Comparison of ENCODE assay signal across 8 cellular contexts in the genomic region with DNA sequence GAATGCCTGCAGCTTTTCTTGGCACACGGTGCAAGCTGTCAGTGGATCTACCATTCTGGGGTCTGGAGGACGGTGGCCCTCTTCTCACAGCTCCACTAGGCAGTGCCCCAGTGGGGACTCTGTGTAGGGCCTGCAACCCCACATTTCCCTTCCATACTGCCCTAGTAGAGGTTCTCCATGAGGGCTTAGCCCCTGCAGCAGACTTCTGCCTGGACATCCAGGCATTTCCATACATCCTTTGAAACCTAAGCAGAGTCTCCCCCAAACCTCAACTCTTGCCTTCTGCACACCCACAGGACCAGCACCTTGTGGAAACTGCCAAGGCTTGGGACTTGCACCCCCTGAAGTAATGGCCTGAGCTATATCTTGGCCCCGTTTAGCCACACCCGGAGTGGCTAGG.
DNase-seq lines count a peak whose midpoint lies in the region; ATAC-seq, FAIRE-seq and TF ChIP-seq lines count a peak whose summit lies in the region.
"Not testable (repeated sequence)": the region's sequence is repeated elsewhere in the genome, so short reads cannot be mapped to it uniquely, and the experiment has no call there.

No MANE protein-coding gene starts in this region.

- FAIRE-seq in K562 (lab: Jason Lieb, UNC): not testable (repeated sequence)

- not testable (repeated sequence) for H3K9me3 Mint-ChIP-seq in endothelial cell (ENCODE audit: unreplicated experiment)

- peaks cover 41% of the 10 kb centered on the region for H3K36me3 Mint-ChIP-seq in endothelial cell (ENCODE audit: low read depth, unreplicated experiment)

- TF ChIP-seq RAD21 in IMR-90 (IDR thresholded peaks at IDR 0.05; ENCODE audit: low read length); K562 (CRISPR knock-in tag; conservative IDR thresholded peaks at IDR 0.05 in 1 of 2, IDR thresholded peaks at IDR 0.05 in 1 of 2): not testable (repeated sequence)

- not testable (repeated sequence) for H3K23ac ChIP-seq in IMR-90 (ENCODE audit: low read depth, low read length)

- dilution Hi-C loops in IMR-90 (cut with HindIII; ENCODE audit: low sequenced_read_pairs, unreplicated experiment): not testable (repeated sequence)

- H3K4ac ChIP-seq in IMR-90 (ENCODE audit: low read depth, low read length): not testable (repeated sequence)

- not testable (repeated sequence) for H3K9ac ChIP-seq in BLaER1; IMR-90 (ENCODE audit: low read depth, low read length); K562 (ENCODE audit: insufficient read depth in 1 of 2, low read depth in 2 of 2, low read length in 2 of 2)

- not testable (repeated sequence) for H3K4me1 ChIP-seq in BLaER1; HEK293 (ENCODE audit: control insufficient read depth, insufficient read depth, low read length); IMR-90 (ENCODE audit: control insufficient read depth, insufficient read depth, low read length); OCI-LY7 (ENCODE audit: insufficient read depth, low read length, poor library complexity, severe bottlenecking); K562 (replicated peaks in 1 of 2; ENCODE audit: control insufficient read depth in 2 of 2, insufficient read depth in 2 of 2, low read length in 2 of 2); upper lobe of right lung

- H2AFZ ChIP-seq in IMR-90 (replicated peaks; ENCODE audit: low read length, poor library complexity): peak overlapping the region; percentile 39
- not testable (repeated sequence) for H2AFZ ChIP-seq in OCI-LY7 (ENCODE audit: low read length); K562 (ENCODE audit: low read depth, low read length)

- H2AK9ac ChIP-seq in IMR-90 (replicated peaks; ENCODE audit: low read depth, low read length, poor library complexity): not testable (repeated sequence)

- H3K4me2 ChIP-seq in BLaER1; IMR-90 (ENCODE audit: low read depth, low read length); OCI-LY7 (ENCODE audit: low read length); K562 (ENCODE audit: insufficient read depth, low read length): not testable (repeated sequence)

- H2BK120ac ChIP-seq in IMR-90 (ENCODE audit: low read depth, low read length): not testable (repeated sequence)

- H3K4me3 ChIP-seq in BLaER1: peak overlapping the region; percentile 6
- H3K4me3 ChIP-seq in HEK293 (ENCODE audit: low read depth, low read length); IMR-90 (ENCODE audit: insufficient read depth, low read depth, low read length); OCI-LY7 (ENCODE audit: low read depth, low read length, poor library complexity, severe bottlenecking); K562; upper lobe of right lung: not testable (repeated sequence)

- not testable (repeated sequence) for H3K27me3 Mint-ChIP-seq in endothelial cell (ENCODE audit: unreplicated experiment)

- TF ChIP-seq POLR2A in IMR-90 (IDR thresholded peaks at IDR 0.05; ENCODE audit: low read depth, low read length); K562 (conservative IDR thresholded peaks at IDR 0.05): not testable (repeated sequence)

- H3K4me3 Mint-ChIP-seq in endothelial cell (ENCODE audit: unreplicated experiment): peak overlapping the region; percentile 79

- not testable (repeated sequence) for H4K91ac ChIP-seq in IMR-90 (ENCODE audit: insufficient read depth, low read depth, low read length)

- not testable (repeated sequence) for H3K9me1 ChIP-seq in IMR-90 (ENCODE audit: insufficient read depth, low read length); K562 (ENCODE audit: control insufficient read depth, insufficient read depth, low read length)

- H3K79me2 ChIP-seq in OCI-LY7 (ENCODE audit: insufficient read depth, low read depth, low read length); K562 (ENCODE audit: control insufficient read depth, insufficient read depth, low read length): not testable (repeated sequence)

- intact Hi-C loops in IMR-90 (cut with micrococcal nuclease); K562 (cut with micrococcal nuclease); upper lobe of right lung (cut with DNase I): not testable (repeated sequence)
- intact Hi-C loops in OCI-LY7 (cut with micrococcal nuclease; ENCODE audit: unreplicated experiment): loop anchor here (5.0 kb wide), 1 partner anchor 36 kb away; no protein-coding TSS in a partner anchor

- H3K4me1 Mint-ChIP-seq in endothelial cell (ENCODE audit: unreplicated experiment): not testable (repeated sequence)

- H3K36me3 ChIP-seq in BLaER1 (peaks cover 84% of the 10 kb centered on the region), HEK293 (ENCODE audit: control insufficient read depth in 2 of 2, insufficient read depth in 1 of 2, low read length in 2 of 2) (peaks cover 12 to 74% of the 10 kb centered on the region in 2 experiments), IMR-90 (ENCODE audit: control insufficient read depth, insufficient read depth, low read length) (peaks cover 34% of the 10 kb centered on the region), OCI-LY7 (ENCODE audit: insufficient read depth, low read length) (peaks cover 97% of the 10 kb centered on the region), K562 (ENCODE audit: control insufficient read depth, insufficient read depth, low read length) (peaks cover 45% of the 10 kb centered on the region; the same call in 1 of the 3 replicates), upper lobe of right lung (peaks cover 63% of the 10 kb centered on the region)

- not testable (repeated sequence) for DNase-seq in IMR-90; RWPE1 (ENCODE audit: low spot score); K562 (ENCODE audit: extremely low read depth in 1 of 4, low spot score in 3 of 4); endothelial cell (ENCODE audit: low spot score); upper lobe of right lung
- DNase-seq in OCI-LY7 (ENCODE audit: low spot score): peak; percentile 11

- not testable (repeated sequence) for H2BK20ac ChIP-seq in IMR-90 (ENCODE audit: low read depth, low read length)

- H3K27me3 ChIP-seq in BLaER1; IMR-90 (ENCODE audit: control insufficient read depth, insufficient read depth, low read length); K562 (ENCODE audit: control insufficient read depth in 2 of 2, insufficient read depth in 2 of 2, low read length in 2 of 2); upper lobe of right lung: not testable (repeated sequence)

- not testable (repeated sequence) for ATAC-seq in IMR-90 (ENCODE audit: low read depth); K562
- peak; percentile 32 for ATAC-seq in upper lobe of right lung

- not testable (repeated sequence) for BruUV-seq in IMR-90 (replicated peaks; lab: Mats Ljungman, UMichigan); OCI-LY7 (replicated peaks; lab: Mats Ljungman, UMichigan); K562 (replicated peaks; lab: Mats Ljungman, UMichigan)

- not testable (repeated sequence) for H4K20me1 ChIP-seq in BLaER1; IMR-90 (ENCODE audit: insufficient read depth, low read length); OCI-LY7 (ENCODE audit: insufficient read depth, low read length); K562 (replicated peaks; ENCODE audit: control insufficient read depth, insufficient read depth, low read length)

- in situ Hi-C loops in IMR-90 (cut with MboI; ENCODE audit: low sequenced_read_pairs); K562 (cut with MboI): not testable (repeated sequence)

- not testable (repeated sequence) for H3K18ac ChIP-seq in IMR-90 (ENCODE audit: low read depth, low read length)

- not testable (repeated sequence) for H3K56ac ChIP-seq in IMR-90 (ENCODE audit: extremely low read depth, insufficient read depth, low read length)

- CTCF ChIA-PET in HEK293 (lab: Yijun Ruan, JAX); IMR-90 (lab: Yijun Ruan, JAX); OCI-LY7 (lab: Charles Lee; ENCODE audit: unreplicated experiment); K562 (lab: Yijun Ruan, JAX; ENCODE audit: low intra/inter-chr PET ratio): not testable (repeated sequence)
- CTCF ChIA-PET in RWPE1 (lab: Yijun Ruan, JAX): interaction anchor here (0.6 kb wide), 1 partner anchor 11 kb away, joined by 3 read pairs; no protein-coding TSS in a partner anchor

- POLR2A ChIA-PET in HEK293 (lab: Yijun Ruan, JAX); IMR-90 (lab: Charles Lee; ENCODE audit: unreplicated experiment); OCI-LY7 (lab: Charles Lee); RWPE1 (lab: Yijun Ruan, JAX; ENCODE audit: low non-redundant PET); K562 (lab: Yijun Ruan, JAX): not testable (repeated sequence)

- H2BK15ac ChIP-seq in IMR-90 (ENCODE audit: low read depth, low read length): not testable (repeated sequence)

- not testable (repeated sequence) for H2AK5ac ChIP-seq in IMR-90 (ENCODE audit: low read depth, low read length)

- H3K9me2 ChIP-seq in OCI-LY7 (ENCODE audit: insufficient read depth, low read length): not testable (repeated sequence)

- H3K27ac ChIP-seq in BLaER1; HEK293 (ENCODE audit: extremely low read depth, low read depth, low read length); IMR-90 (ENCODE audit: insufficient read depth, low read length); OCI-LY7 (ENCODE audit: low read depth, low read length, poor library complexity, severe bottlenecking); K562 (ENCODE audit: extremely low read depth, low read depth, low read length); upper lobe of right lung: not testable (repeated sequence)
- H3K27ac ChIP-seq in RWPE1: peak overlapping the region; percentile 36

- not testable (repeated sequence) for H3K14ac ChIP-seq in IMR-90 (replicated peaks; ENCODE audit: low read depth, low read length)

- WGBS in IMR-90 (ENCODE audit: extremely low coverage in 2 of 2, insufficient read length in 1 of 2), 2 experiments: 100% methylated on average over 2 of the region's 4 CpGs; no CpG with 5 or more reads in 1 of the 2 experiments
- WGBS in K562 (ENCODE audit: insufficient coverage, low coverage, missing lambda C conversion rate): 100% methylated on average over 1 of the region's 4 CpGs

- H2BK5ac ChIP-seq in IMR-90 (ENCODE audit: low read depth, low read length, poor library complexity, severe bottlenecking): not testable (repeated sequence)

- not testable (repeated sequence) for H3K27ac Mint-ChIP-seq in endothelial cell (ENCODE audit: unreplicated experiment)

- TF ChIP-seq CTCF in HEK293 (tag by site-specific recombination; IDR thresholded peaks at IDR 0.05); IMR-90 (conservative IDR thresholded peaks at IDR 0.05; ENCODE audit: low read depth, low read length); OCI-LY7 (conservative IDR thresholded peaks at IDR 0.05; ENCODE audit: low read length); RWPE1 (conservative IDR thresholded peaks at IDR 0.05; ENCODE audit: low read depth); K562 (IDR thresholded peaks at IDR 0.05 in 2 of 3, conservative IDR thresholded peaks at IDR 0.05 in 1 of 3; ENCODE audit: insufficient read depth in 2 of 3, low read depth in 1 of 3, low read length in 3 of 3); endothelial cell (IDR thresholded peaks at IDR 0.05; ENCODE audit: unreplicated experiment); upper lobe of right lung (IDR thresholded peaks at IDR 0.05): not testable (repeated sequence)

- peaks cover 38% of the 10 kb centered on the region for H3K9me3 ChIP-seq in BLaER1
- H3K9me3 ChIP-seq in HEK293 (ENCODE audit: control insufficient read depth, insufficient read depth, low read depth, low read length); IMR-90 (ENCODE audit: control insufficient read depth, insufficient read depth, low read length); K562 (replicated peaks; ENCODE audit: control insufficient read depth, insufficient read depth, low read depth, low read length); upper lobe of right lung: not testable (repeated sequence)
- peaks cover 28% of the 10 kb centered on the region; the same call in 1 of the 2 replicates for H3K9me3 ChIP-seq in OCI-LY7 (ENCODE audit: low read length)

- H4K5ac ChIP-seq in IMR-90 (ENCODE audit: low read depth, low read length): not testable (repeated sequence)

- peaks cover 14 to 35% of the 10 kb centered on the region in 2 experiments for H3K79me1 ChIP-seq in IMR-90 (ENCODE audit: low read depth in 1 of 2, low read length in 2 of 2)

- not testable (repeated sequence) for TF ChIP-seq EP300 in K562 (IDR thresholded peaks at IDR 0.05; ENCODE audit: low read length)

- not testable (repeated sequence) for H4K8ac ChIP-seq in IMR-90 (ENCODE audit: low read depth in 2 of 2, low read length in 2 of 2)
